8 cellular contexts compared by ENCODE assay signal in genomic region chr12:106138646-106139421, GRCh38. TPM values are rescaled to one million over a fixed set of nuclear protein-coding genes. Genes with fewer than 3 reads are reported as not detected.
DNase-seq lines count a peak whose midpoint lies in the region; ATAC-seq and TF ChIP-seq lines count a peak whose summit lies in the region.

Gene NUAK1, minus strand, starts transcription at chr12:106138954. Its CDS starts 301 bp downstream, at chr12:106138653.

- peak; percentile 38 for ATAC-seq in RWPE2 (ENCODE audit: low read depth)
- no peak for ATAC-seq in HG02763 (IDR thresholded peaks at IDR 0.05; ENCODE audit: unreplicated experiment)

- no peak for TF ChIP-seq POLR2A in spleen (IDR thresholded peaks at IDR 0.05)

- H3K27ac ChIP-seq in C4-2B (peak within 1 kb of the TSS; percentile 75), RWPE2 (ENCODE audit: poor library complexity, severe bottlenecking) (peak within 1 kb of the TSS; percentile 79), layer of hippocampus (ENCODE audit: low read depth, low read length) (peak within 1 kb of the TSS; percentile 91), spleen (peak within 1 kb of the TSS; percentile 53 to 76 (median 70))

- WGBS in spleen, 5 donors, result 0 to 1% (median 1%) methylated on average over 51 to 101 of the region's 103 CpGs; no CpG with 5 or more reads in 2 of the 5 donors

- H3K4me3 ChIP-seq in RWPE2 (ENCODE audit: severe bottlenecking) (peak within 1 kb of the TSS; percentile 95), spleen (peak within 1 kb of the TSS; percentile 35 to 77 (median 47))

- H3K27me3 ChIP-seq in RWPE2 (ENCODE audit: insufficient read depth, poor library complexity, severe bottlenecking), result no peaks in the 10 kb centered on the region
- H3K27me3 ChIP-seq in layer of hippocampus (ENCODE audit: control insufficient read depth, insufficient read depth, low read length), result no peaks in the 10 kb centered on the region
- peaks cover 0 to 92% (median 47%) of the 10 kb centered on the region in 7 donors for H3K27me3 ChIP-seq in spleen (replicated peaks in 1 of 7)

- peak; percentile 7 for DNase-seq in HCEC 1CT
- DNase-seq in RWPE2 (ENCODE audit: low spot score), result no peak
- peak; percentile 27 for DNase-seq in dedifferentiated amniotic fluid mesenchymal stem cell (ENCODE audit: extremely low spot score)
- DNase-seq in spleen, result no peak
- DNase-seq in MV-4-11 (lab: John Stamatoyannopoulos, UW), result no peak

- H3K36me3 ChIP-seq in RWPE2 (ENCODE audit: low read depth) (no peaks in the 10 kb centered on the region; the same call in 1 of the 2 replicates), spleen (no peaks in the 10 kb centered on the region)

- H3K4me1 ChIP-seq in RWPE2 (ENCODE audit: insufficient read depth, poor library complexity, severe bottlenecking), result peaks cover 32% of the 10 kb centered on the region
- H3K4me1 ChIP-seq in spleen, result peaks cover 5 to 43% (median 31%) of the 10 kb centered on the region in 6 donors

- TF ChIP-seq CTCF in C4-2B (conservative IDR thresholded peaks at IDR 0.05) (peak; percentile 10), RWPE2 (IDR thresholded peaks at IDR 0.05; ENCODE audit: poor library complexity, severe bottlenecking) (no peak), spleen (IDR thresholded peaks at IDR 0.05 in 8 of 11, conservative IDR thresholded peaks at IDR 0.05 in 3 of 11) (no peak)

- H3K9me3 ChIP-seq in RWPE2 (ENCODE audit: severe bottlenecking) (no peaks in the 10 kb centered on the region), spleen (no peaks in the 10 kb centered on the region)

- intact Hi-C loops in spleen (cut with DNase I; ENCODE audit: low total_unique reads), result loop anchor here (5.0 kb wide), 1 partner anchor 717 kb away; no protein-coding TSS in a partner anchor

RNA-seq across cellular contexts. Expression of gene NUAK1, which starts in this region (rescaled TPM):
- 1 to 10 TPM in 6 of 7 donors, under 1 TPM in 1; 0.93 to 3.3 (median 1.5) TPM for total RNA-seq in spleen
- polyA plus RNA-seq in spleen, result under 1 TPM; 0.20 to 0.67 (median 0.59) TPM

Comparison
In these comparisons a context has a peak if more than half of its experiments do, and no peak if none do; other contexts are left out.
1. DNase-seq: peak in HCEC 1CT (single experiment) and dedifferentiated amniotic fluid mesenchymal stem cell (single experiment); none in RWPE2 (single experiment), spleen (single experiment) and MV-4-11 (single experiment).
2. Peak in every context shown above with its lines, with median percentiles within 50 percentile points of each other: H3K27ac ChIP-seq.